In genomic region chr17:44033841-44034408, GRCh38 we compare ENCODE assay signal across 23 cellular contexts. TPM values are rescaled to one million over a fixed set of nuclear protein-coding genes. Genes with fewer than 3 reads are reported as not detected.
DNase-seq lines count a peak whose midpoint lies in the region; ATAC-seq, FAIRE-seq and TF ChIP-seq lines count a peak whose summit lies in the region.
"Had no signal": no experiment of that assay in that cellular context is flagged by ENCODE, and none has a peak within 500 bp of the region (broad histone marks: within the 10 kb centered on the region; RNA-seq: fewer than 3 reads in every experiment).

No MANE protein-coding gene starts in this region.

- CTCF ChIA-PET in CD4-positive, alpha-beta memory T cell (lab: Charles Lee; ENCODE audit: partially characterized antibody) = interaction anchor here (0.6 to 1.5 kb wide), 2 partner anchors 10 to 90 kb away, joined by 3 to 6 read pairs; no protein-coding TSS in a partner anchor

- no peak for DNase-seq in CD4-positive, alpha-beta memory T cell
- DNase-seq in activated T-helper 1 cell treated with anti-CD3 and anti-CD28 coated beads, Interleukin-12 subunit alpha, Interleukin-12 subunit beta, Interleukin-2, Interleukin-4 antibody, amounts not matched to agents 30 ng/mL and 10 ng/mL and 1 ng/mL, durations not matched to agents 14 hours and 24 hours and 36 hours (ENCODE audit: low spot score) = no peak
- DNase-seq in kidney (no peak), Right ventricle myocardium superior (no peak), NCI-H345 treated with DMSO at 0.1 percent for 48 hours (lab: John Stamatoyannopoulos, UW; ENCODE audit: unreplicated experiment) (no peak), BE2C (no peak)
- no peak for DNase-seq in central memory CD4-positive, alpha-beta T cell
- DNase-seq: activated T-cell treated with anti-CD3 and anti-CD28 coated beads, Interleukin-2, amount 50 U/mL, for 4 hours; AML-193; Calu3; cortex of kidney; glutamatergic neuron; mesenchymal stem cell; NK-92 treated with Interleukin-12 subunit alpha and Interleukin-12 subunit beta, amount 100 ng/mL, for 24 hours; retina; spleen; stimulated activated CD4-positive, alpha-beta T cell treated with anti-CD3 and anti-CD28 coated beads, Interleukin-4, amount 100 ng/mL, for 4 hours; stomach; transverse colon had no signal

- no peak overlapping the region for H3K9ac ChIP-seq in BLaER1 treated with 17β-estradiol and CSF1 and Interleukin-3, amounts not matched to agents 10 nM and 100 nM
- H3K9ac ChIP-seq in kidney (ENCODE audit: low read length in 2 of 2) = no peak overlapping the region

- peaks cover 0 to 56% (median 37%) of the 10 kb centered on the region in 11 experiments; a peak in 17 of 22 replicates for H4K20me1 ChIP-seq in BLaER1 treated with 17β-estradiol and CSF1 and Interleukin-3, amounts not matched to agents 10 nM and 100 nM

- peaks cover 32 to 52% of the 10 kb centered on the region in 2 donors for H3K36me3 Mint-ChIP-seq in CD4-positive, alpha-beta memory T cell
- H3K36me3 Mint-ChIP-seq in activated T-helper 1 cell treated with anti-CD3 and anti-CD28 coated beads, Interleukin-12 subunit alpha, Interleukin-12 subunit beta, Interleukin-2, Interleukin-4 antibody, amounts not matched to agents 30 ng/mL and 10 ng/mL and 1 ng/mL, durations not matched to agents 14 hours and 24 hours and 36 hours (ENCODE audit: low read depth) = peaks cover 39% of the 10 kb centered on the region

- POLR2A ChIA-PET in CD4-positive, alpha-beta memory T cell (lab: Charles Lee; ENCODE audit: partially characterized antibody) = no interaction called here

- intact Hi-C loops in CD4-positive, alpha-beta memory T cell (cut with micrococcal nuclease) = no loop called here
- intact Hi-C loops in activated T-helper 1 cell treated with anti-CD3 and anti-CD28 coated beads, Interleukin-12 subunit alpha, Interleukin-12 subunit beta, Interleukin-2, Interleukin-4 antibody, amounts not matched to agents 30 ng/mL and 10 ng/mL and 1 ng/mL, durations not matched to agents 14 hours and 24 hours and 36 hours (cut with micrococcal nuclease) = no loop called here
- intact Hi-C loops in kidney (cut with DNase I) = no loop called here
- intact Hi-C loops in Right ventricle myocardium superior (cut with DNase I) = no loop called here

- H3K27me3 Mint-ChIP-seq in CD4-positive, alpha-beta memory T cell = no peaks in the 10 kb centered on the region
- H3K27me3 Mint-ChIP-seq in activated T-helper 1 cell treated with anti-CD3 and anti-CD28 coated beads, Interleukin-12 subunit alpha, Interleukin-12 subunit beta, Interleukin-2, Interleukin-4 antibody, amounts not matched to agents 30 ng/mL and 10 ng/mL and 1 ng/mL, durations not matched to agents 14 hours and 24 hours and 36 hours (ENCODE audit: insufficient read depth) = no peaks in the 10 kb centered on the region

- no peak for TF ChIP-seq CTCF in kidney (IDR thresholded peaks at IDR 0.05; ENCODE audit: borderline replicate concordance, extremely low read depth, insufficient read depth)
- TF ChIP-seq CTCF in BE2C (IDR thresholded peaks at IDR 0.05; ENCODE audit: low read depth, low read length) = no peak

- H3K4me1 ChIP-seq in BLaER1 treated with 17β-estradiol and CSF1 and Interleukin-3, amounts not matched to agents 10 nM and 100 nM = peaks cover 6 to 12% (median 9%) of the 10 kb centered on the region in 10 experiments; a peak in 17 of 20 replicates
- peaks cover 6% of the 10 kb centered on the region for H3K4me1 ChIP-seq in CD4-positive, alpha-beta memory T cell (ENCODE audit: insufficient read depth, low read length)
- H3K4me1 ChIP-seq in kidney (ENCODE audit: control insufficient read depth in 1 of 2, insufficient read depth in 1 of 2, low read depth in 1 of 2, low read length in 2 of 2) = peaks cover 10 to 18% of the 10 kb centered on the region in 2 donors
- no peaks in the 10 kb centered on the region for H3K4me1 ChIP-seq in BE2C
- H3K4me1 ChIP-seq: stomach, transverse colon had no signal

- H3K27ac Mint-ChIP-seq in CD4-positive, alpha-beta memory T cell = peak overlapping the region in 4 of 7 donors; percentile 54 to 91 (median 70)
- peak overlapping the region; percentile 74 for H3K27ac Mint-ChIP-seq in activated T-helper 1 cell treated with anti-CD3 and anti-CD28 coated beads, Interleukin-12 subunit alpha, Interleukin-12 subunit beta, Interleukin-2, Interleukin-4 antibody, amounts not matched to agents 30 ng/mL and 10 ng/mL and 1 ng/mL, durations not matched to agents 14 hours and 24 hours and 36 hours

- no peak for FAIRE-seq in kidney (lab: Jason Lieb, UNC)
- FAIRE-seq: endothelial cell of umbilical vein, H1 had no signal

- no peaks in the 10 kb centered on the region for H3K9me3 ChIP-seq in BLaER1 treated with 17β-estradiol and CSF1 and Interleukin-3, amounts not matched to agents 10 nM and 100 nM (replicated peaks in 1 of 11)
- H3K9me3 ChIP-seq in CD4-positive, alpha-beta memory T cell (ENCODE audit: control insufficient read depth in 1 of 2, low read length in 2 of 2) = no peaks in the 10 kb centered on the region
- H3K9me3 ChIP-seq in kidney (ENCODE audit: control insufficient read depth in 1 of 2, low read length in 2 of 2) (no peaks in the 10 kb centered on the region), BE2C (no peaks in the 10 kb centered on the region)
- H3K9me3 ChIP-seq: spleen, stomach, transverse colon had no signal

- H3K36me3 ChIP-seq in BLaER1 treated with 17β-estradiol and CSF1 and Interleukin-3, amounts not matched to agents 10 nM and 100 nM = peaks cover 62 to 88% (median 82%) of the 10 kb centered on the region in 11 experiments
- H3K36me3 ChIP-seq in CD4-positive, alpha-beta memory T cell (ENCODE audit: insufficient read depth, low read length) = peaks cover 24% of the 10 kb centered on the region
- peaks cover 9 to 17% of the 10 kb centered on the region in 2 donors for H3K36me3 ChIP-seq in kidney (ENCODE audit: control insufficient read depth in 1 of 2, insufficient read depth in 2 of 2, low read length in 2 of 2)
- H3K36me3 ChIP-seq in BE2C = peaks cover 60% of the 10 kb centered on the region

- no peak overlapping the region for H3K4me3 ChIP-seq in BLaER1 treated with 17β-estradiol and CSF1 and Interleukin-3, amounts not matched to agents 10 nM and 100 nM
- no peak overlapping the region for H3K4me3 ChIP-seq in CD4-positive, alpha-beta memory T cell (ENCODE audit: low read length in 2 of 2)
- peak overlapping the region; percentile 2 to 43 for H3K4me3 ChIP-seq in kidney (ENCODE audit: low read length in 2 of 2)
- H3K4me3 ChIP-seq in BE2C (ENCODE audit: low read depth, low read length) = no peak overlapping the region
- H3K4me3 ChIP-seq: spleen, stomach, transverse colon had no signal

- no peak for ATAC-seq in Right ventricle myocardium superior (ENCODE audit: poor library complexity)
- ATAC-seq: activated T-cell treated with anti-CD3 and anti-CD28 coated beads, Interleukin-2, amount 50 U/mL, for 4 hours had no signal

- H3K9me3 Mint-ChIP-seq in CD4-positive, alpha-beta memory T cell = no peaks in the 10 kb centered on the region
- no peaks in the 10 kb centered on the region for H3K9me3 Mint-ChIP-seq in activated T-helper 1 cell treated with anti-CD3 and anti-CD28 coated beads, Interleukin-12 subunit alpha, Interleukin-12 subunit beta, Interleukin-2, Interleukin-4 antibody, amounts not matched to agents 30 ng/mL and 10 ng/mL and 1 ng/mL, durations not matched to agents 14 hours and 24 hours and 36 hours
- H3K9me3 Mint-ChIP-seq: activated T-cell treated with anti-CD3 and anti-CD28 coated beads, Interleukin-2, amount 50 U/mL, for 4 hours had no signal

- peaks cover 5 to 14% (median 9%) of the 10 kb centered on the region in 4 donors for H3K4me1 Mint-ChIP-seq in CD4-positive, alpha-beta memory T cell
- peaks cover 18% of the 10 kb centered on the region for H3K4me1 Mint-ChIP-seq in activated T-helper 1 cell treated with anti-CD3 and anti-CD28 coated beads, Interleukin-12 subunit alpha, Interleukin-12 subunit beta, Interleukin-2, Interleukin-4 antibody, amounts not matched to agents 30 ng/mL and 10 ng/mL and 1 ng/mL, durations not matched to agents 14 hours and 24 hours and 36 hours (ENCODE audit: low read depth)

- no peak overlapping the region; a peak in 1 of 22 replicates for H3K27ac ChIP-seq in BLaER1 treated with 17β-estradiol and CSF1 and Interleukin-3, amounts not matched to agents 10 nM and 100 nM
- no peak overlapping the region for H3K27ac ChIP-seq in CD4-positive, alpha-beta memory T cell (ENCODE audit: low read depth, low read length)
- peak overlapping the region; percentile 14 to 82 for H3K27ac ChIP-seq in kidney (ENCODE audit: low read depth in 2 of 2, low read length in 2 of 2)
- H3K27ac ChIP-seq: stomach, transverse colon, VCaP had no signal

- H3K4me2 ChIP-seq in BLaER1 treated with 17β-estradiol and CSF1 and Interleukin-3, amounts not matched to agents 10 nM and 100 nM = peak overlapping the region in 9 of 11 experiments; percentile 2 to 62 (median 49); a peak in 14 of 22 replicates

- no peaks in the 10 kb centered on the region for H3K27me3 ChIP-seq in BLaER1 treated with 17β-estradiol and CSF1 and Interleukin-3, amounts not matched to agents 10 nM and 100 nM
- H3K27me3 ChIP-seq in CD4-positive, alpha-beta memory T cell (ENCODE audit: insufficient read depth, low read length) = no peaks in the 10 kb centered on the region
- no peaks in the 10 kb centered on the region for H3K27me3 ChIP-seq in BE2C
- H3K27me3 ChIP-seq: spleen, stomach, transverse colon had no signal

- H3K4me3 Mint-ChIP-seq in CD4-positive, alpha-beta memory T cell = peak overlapping the region in 2 of 8 donors; percentile 11 to 23
- no peak overlapping the region for H3K4me3 Mint-ChIP-seq in activated T-helper 1 cell treated with anti-CD3 and anti-CD28 coated beads, Interleukin-12 subunit alpha, Interleukin-12 subunit beta, Interleukin-2, Interleukin-4 antibody, amounts not matched to agents 30 ng/mL and 10 ng/mL and 1 ng/mL, durations not matched to agents 14 hours and 24 hours and 36 hours
- H3K4me3 Mint-ChIP-seq: activated T-cell treated with anti-CD3 and anti-CD28 coated beads, Interleukin-2, amount 50 U/mL, for 4 hours had no signal

RNA-seq across cellular contexts. Expression of gene TMEM101, which starts 19.2 kb away (rescaled TPM):
- 10 to 100 TPM; 27.3 to 30.0 TPM for total RNA-seq in CD4-positive, alpha-beta memory T cell
- polyA plus RNA-seq in CD4-positive, alpha-beta memory T cell = 10 to 100 TPM; 22.7 to 33.6 TPM
- total RNA-seq in activated T-helper 1 cell treated with anti-CD3 and anti-CD28 coated beads, Interleukin-12 subunit alpha, Interleukin-12 subunit beta, Interleukin-2, Interleukin-4 antibody, amounts not matched to agents 30 ng/mL and 10 ng/mL and 1 ng/mL, durations not matched to agents 14 hours and 24 hours and 36 hours = 31.6 and 32.8 TPM in 2 replicates
- total RNA-seq in kidney = 31.2 TPM
- 111 TPM for polyA plus RNA-seq in kidney (ENCODE audit: insufficient read depth, low read depth, low replicate concordance)
- 21.3 TPM for total RNA-seq in Right ventricle myocardium superior
- polyA plus RNA-seq in BE2C (2012; ENCODE audit: insufficient read depth, insufficient read length, low read depth) = 67.5 TPM

RNA-seq across cellular contexts. Expression of gene NAGS, which starts 29.5 kb away (rescaled TPM):
- 1 to 10 TPM; 2.7 to 3.2 TPM for total RNA-seq in CD4-positive, alpha-beta memory T cell
- 1 to 10 TPM in 1 of 2 donors, under 1 TPM in 1; 0.45 to 1.7 TPM for polyA plus RNA-seq in CD4-positive, alpha-beta memory T cell
- 0.39 and 0.60 TPM in 2 replicates for total RNA-seq in activated T-helper 1 cell treated with anti-CD3 and anti-CD28 coated beads, Interleukin-12 subunit alpha, Interleukin-12 subunit beta, Interleukin-2, Interleukin-4 antibody, amounts not matched to agents 30 ng/mL and 10 ng/mL and 1 ng/mL, durations not matched to agents 14 hours and 24 hours and 36 hours
- 3.5 TPM for total RNA-seq in kidney
- polyA plus RNA-seq in kidney (ENCODE audit: insufficient read depth, low read depth, low replicate concordance) = 8.7 TPM
- 0.54 TPM for total RNA-seq in Right ventricle myocardium superior
- polyA plus RNA-seq in BE2C (2012; ENCODE audit: insufficient read depth, insufficient read length, low read depth) = 0.86 TPM

RNA-seq across cellular contexts. Expression of gene LSM12, which starts 32.5 kb away (rescaled TPM):
- 10 to 100 TPM; 35.3 to 37.4 TPM for total RNA-seq in CD4-positive, alpha-beta memory T cell
- polyA plus RNA-seq in CD4-positive, alpha-beta memory T cell = 10 to 100 TPM; 55.6 to 74.0 TPM
- total RNA-seq in activated T-helper 1 cell treated with anti-CD3 and anti-CD28 coated beads, Interleukin-12 subunit alpha, Interleukin-12 subunit beta, Interleukin-2, Interleukin-4 antibody, amounts not matched to agents 30 ng/mL and 10 ng/mL and 1 ng/mL, durations not matched to agents 14 hours and 24 hours and 36 hours = 93.9 and 95.4 TPM in 2 replicates
- total RNA-seq in kidney (47.6 TPM), Right ventricle myocardium superior (46.1 TPM)
- polyA plus RNA-seq in kidney (ENCODE audit: insufficient read depth, low read depth, low replicate concordance) = 29.0 TPM
- polyA plus RNA-seq in BE2C (2012; ENCODE audit: insufficient read depth, insufficient read length, low read depth) = 48.8 TPM

RNA-seq across cellular contexts. Expression of gene G6PC3, which starts 36.6 kb away (rescaled TPM):
- 10 to 100 TPM; 10.6 to 11.8 TPM for total RNA-seq in CD4-positive, alpha-beta memory T cell
- 10 to 100 TPM; 15.6 to 17.9 TPM for polyA plus RNA-seq in CD4-positive, alpha-beta memory T cell
- total RNA-seq in activated T-helper 1 cell treated with anti-CD3 and anti-CD28 coated beads, Interleukin-12 subunit alpha, Interleukin-12 subunit beta, Interleukin-2, Interleukin-4 antibody, amounts not matched to agents 30 ng/mL and 10 ng/mL and 1 ng/mL, durations not matched to agents 14 hours and 24 hours and 36 hours = 33.5 and 34.9 TPM in 2 replicates
- total RNA-seq in kidney (70.0 TPM), Right ventricle myocardium superior (26.0 TPM)
- 150 TPM for polyA plus RNA-seq in kidney (ENCODE audit: insufficient read depth, low read depth, low replicate concordance)
- 92.3 TPM for polyA plus RNA-seq in BE2C (2012; ENCODE audit: insufficient read depth, insufficient read length, low read depth)

Comparison
In these comparisons a context has a peak if more than half of its experiments do, and no peak if none do; other contexts are left out.
1. H3K27ac ChIP-seq: peak in kidney (2 of 2); none in BLaER1 treated with 17β-estradiol and CSF1 and Interleukin-3, amounts not matched to agents 10 nM and 100 nM (0 of 11) and CD4-positive, alpha-beta memory T cell (single experiment).
2. H3K4me3 ChIP-seq: peak in kidney (2 of 2); none in BLaER1 treated with 17β-estradiol and CSF1 and Interleukin-3, amounts not matched to agents 10 nM and 100 nM (0 of 10), CD4-positive, alpha-beta memory T cell (0 of 2) and BE2C (single experiment).